Comparison of ENCODE assay signal across 8 cellular contexts in the genomic region with DNA sequence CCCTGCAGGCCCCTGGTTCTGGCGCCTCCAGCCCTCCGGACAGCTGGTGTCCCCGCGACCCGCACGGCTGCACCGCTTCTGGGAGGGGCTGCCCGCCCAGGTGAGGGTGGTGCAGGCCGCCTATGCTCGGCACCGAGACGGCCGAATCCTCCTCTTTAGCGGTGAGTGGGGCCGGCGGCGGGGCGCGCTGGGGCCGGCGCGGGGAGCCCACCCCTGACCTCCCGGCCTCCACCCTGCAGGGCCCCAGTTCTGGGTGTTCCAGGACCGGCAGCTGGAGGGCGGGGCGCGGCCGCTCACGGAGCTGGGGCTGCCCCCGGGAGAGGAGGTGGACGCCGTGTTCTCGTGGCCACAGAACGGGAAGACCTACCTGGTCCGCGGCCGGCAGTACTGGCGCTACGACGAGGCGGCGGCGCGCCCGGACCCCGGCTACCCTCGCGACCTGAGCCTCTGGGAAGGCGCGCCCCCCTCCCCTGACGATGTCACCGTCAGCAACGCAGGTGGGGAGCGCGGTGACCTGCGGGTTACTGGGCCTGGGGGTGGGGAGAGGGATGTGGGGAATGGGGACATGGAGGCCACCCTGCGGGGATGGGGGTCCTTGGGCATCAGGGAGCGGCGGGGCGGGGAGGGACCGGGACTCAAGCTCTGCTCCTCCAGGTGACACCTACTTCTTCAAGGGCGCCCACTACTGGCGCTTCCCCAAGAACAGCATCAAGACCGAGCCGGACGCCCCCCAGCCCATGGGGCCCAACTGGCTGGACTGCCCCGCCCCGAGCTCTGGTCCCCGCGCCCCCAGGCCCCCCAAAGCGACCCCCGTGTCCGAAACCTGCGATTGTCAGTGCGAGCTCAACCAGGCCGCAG. TPM values are rescaled to one million over a fixed set of nuclear protein-coding genes. Genes with fewer than 3 reads are reported as not detected.
DNase-seq lines count a peak whose midpoint lies in the region; ATAC-seq, FAIRE-seq and TF ChIP-seq lines count a peak whose summit lies in the region.

No MANE protein-coding gene starts in this region.

- peak; percentile 21 for TF ChIP-seq CTCF in MCF 10A (IDR thresholded peaks at IDR 0.05; ENCODE audit: unreplicated experiment)

- CTCF ChIA-PET in MCF 10A (lab: Yijun Ruan, JAX) = interaction anchor here (0.6 to 3.3 kb wide), 25 partner anchors 10 to 386 kb away, joined by 3 to 48 read pairs (median 5); no protein-coding TSS in a partner anchor

- peaks cover 23 to 35% (median 27%) of the 10 kb centered on the region in 3 donors for H3K4me1 ChIP-seq in skeletal muscle tissue (ENCODE audit: control insufficient read depth in 3 of 3, insufficient read depth in 3 of 3, low read length in 3 of 3)

- no peaks in the 10 kb centered on the region for H3K27me3 ChIP-seq in skeletal muscle tissue (ENCODE audit: control insufficient read depth in 3 of 3, insufficient read depth in 3 of 3, low read length in 3 of 3)

- POLR2A ChIA-PET in MCF 10A (lab: Yijun Ruan, JAX) = interaction anchor here (0.6 to 3.1 kb wide), 12 partner anchors 10 to 247 kb away, joined by 3 to 47 read pairs (median 5); a partner anchor contains a TSS

- peak overlapping the region; percentile 76 to 90 (median 77) for H3K9ac ChIP-seq in skeletal muscle tissue (ENCODE audit: low read depth in 1 of 3, low read length in 3 of 3)

- no peak overlapping the region for H3K27ac ChIP-seq in skeletal muscle tissue (ENCODE audit: low read depth, low read length)

- ATAC-seq in HG02642 (IDR thresholded peaks at IDR 0.05; ENCODE audit: poor library complexity, unreplicated experiment) = peak; percentile 20
- no peak for ATAC-seq in HG02798 (IDR thresholded peaks at IDR 0.05; ENCODE audit: poor library complexity, unreplicated experiment)
- ATAC-seq in GM21526 (IDR thresholded peaks at IDR 0.05; ENCODE audit: low FRiP score, unreplicated experiment) = no peak

- no TSS peak for BruUV-seq in MCF 10A (replicated peaks; lab: Mats Ljungman, UMichigan)

- no peaks in the 10 kb centered on the region for H3K4me1 Mint-ChIP-seq in MCF 10A (ENCODE audit: insufficient read depth, unreplicated experiment)

- no peak for FAIRE-seq in RCC 7860 (lab: Jason Lieb, UNC)

- no peaks in the 10 kb centered on the region for H3K36me3 Mint-ChIP-seq in MCF 10A (ENCODE audit: insufficient read depth, unreplicated experiment)

- H3K4me3 Mint-ChIP-seq in MCF 10A (ENCODE audit: unreplicated experiment) = peak overlapping the region; percentile 78

- no peak overlapping the region for H3K27ac Mint-ChIP-seq in MCF 10A (ENCODE audit: low read depth, unreplicated experiment)

- H3K27me3 Mint-ChIP-seq in MCF 10A (ENCODE audit: insufficient read depth, unreplicated experiment) = no peaks in the 10 kb centered on the region

- intact Hi-C loops in MCF 10A (cut with micrococcal nuclease) = loop anchor here (1.0 kb wide), 2 partner anchors 66 to 71 kb away; no protein-coding TSS in a partner anchor

- no peaks in the 10 kb centered on the region for H3K9me3 ChIP-seq in skeletal muscle tissue (ENCODE audit: control insufficient read depth in 3 of 3, low read length in 3 of 3)

- DNase-seq in RCC 7860 (ENCODE audit: low spot score) (peak; percentile 15), MCF 10A (ENCODE audit: unreplicated experiment) (peak; percentile 50), iPS-NIHi7 (ENCODE audit: extremely low spot score) (peak; percentile 77)

- no peaks in the 10 kb centered on the region for H3K9me3 Mint-ChIP-seq in MCF 10A (ENCODE audit: unreplicated experiment)

- peak overlapping the region; percentile 94 for H3K4me3 ChIP-seq in GM08714 (ENCODE audit: low read length)
- peak overlapping the region; percentile 77 to 91 (median 81) for H3K4me3 ChIP-seq in skeletal muscle tissue (ENCODE audit: low read length in 3 of 3)

- H3K36me3 ChIP-seq in skeletal muscle tissue (ENCODE audit: control insufficient read depth in 3 of 3, insufficient read depth in 3 of 3, low read length in 3 of 3) = peaks cover 0 to 5% (median 4%) of the 10 kb centered on the region in 3 donors

RNA-seq across cellular contexts. Expression of a gene that starts 7.0 kb away (rescaled TPM):
- total RNA-seq in MCF 10A (2022) (24.0 and 29.8 TPM in 2 replicates), skeletal muscle tissue (25.1 TPM)

RNA-seq across cellular contexts. Expression of a gene that starts 12.0 kb away (rescaled TPM):
- total RNA-seq in MCF 10A (2022) (0.26 and 0.64 TPM in 2 replicates), skeletal muscle tissue (0.52 TPM)

RNA-seq across cellular contexts. Expression of a gene that starts 21.7 kb away (rescaled TPM):
- total RNA-seq in MCF 10A (2022) (0.23 and 0.39 TPM in 2 replicates), skeletal muscle tissue (not detected)

RNA-seq across cellular contexts. Expression of a gene that starts 34.6 kb away (rescaled TPM):
- total RNA-seq in MCF 10A (2022) (36.8 and 53.1 TPM in 2 replicates), skeletal muscle tissue (15.7 TPM)

RNA-seq across cellular contexts. Expression of a gene that starts 34.7 kb away (rescaled TPM):
- total RNA-seq in MCF 10A (2022) (13.6 and 20.4 TPM in 2 replicates), skeletal muscle tissue (14.1 TPM)

Comparison
In these comparisons a context has a peak if more than half of its experiments do, and no peak if none do; other contexts are left out.
1. DNase-seq: peak in every context shown above with its lines; median percentile 77 in iPS-NIHi7; 50 in MCF 10A; 15 in RCC 7860.